In genomic region chr2:38508311-38509039, GRCh38 we compare ENCODE assay signal across 1 cellular context.
TF ChIP-seq lines count a peak whose summit lies in the region.

No MANE protein-coding gene starts in this region.

TF ChIP-seq in HepG2, 621 proteins besides CTCF, POLR2A, EP300 and RAD21 (continued from another document and continues in another):
- peak; percentile 41; the same call in 1 of the 2 replicates for TF ChIP-seq TFAP4 (IDR thresholded peaks at IDR 0.05; ENCODE audit: borderline replicate concordance, low read depth)
- no peak for TF ChIP-seq ATF1 (CRISPR knock-in tag; IDR thresholded peaks at IDR 0.05)
- no peak; the same call in 1 of the 2 replicates for TF ChIP-seq HMG20A (CRISPR knock-in tag; IDR thresholded peaks at IDR 0.05; ENCODE audit: borderline replicate concordance)
- no peak for TF ChIP-seq HCFC1 (IDR thresholded peaks at IDR 0.05; ENCODE audit: low read depth, low read length)
- TF ChIP-seq HDAC6 (IDR thresholded peaks at IDR 0.05; ENCODE audit: low read depth, low read length): no peak
- no peak for TF ChIP-seq SATB2 (CRISPR knock-in tag; IDR thresholded peaks at IDR 0.05)
- no peak for TF ChIP-seq ZNF546 (CRISPR knock-in tag; conservative IDR thresholded peaks at IDR 0.05)
- TF ChIP-seq ZNF543 (CRISPR knock-in tag; IDR thresholded peaks at IDR 0.05): no peak
- TF ChIP-seq ZNF331 (CRISPR knock-in tag; IDR thresholded peaks at IDR 0.05): peak; percentile 68; the same call in 1 of the 2 replicates
- no peak for TF ChIP-seq DBP (CRISPR knock-in tag; IDR thresholded peaks at IDR 0.05; ENCODE audit: not compliant biosample characterization)
- 0 out of 2 replicates have a peak, but pooled peaks have one; percentile 51 for TF ChIP-seq RCOR2 (CRISPR knock-in tag; IDR thresholded peaks at IDR 0.05)
- TF ChIP-seq SNAPC4 (CRISPR knock-in tag; IDR thresholded peaks at IDR 0.05): no peak
- no peak for TF ChIP-seq ZFP62 (CRISPR knock-in tag; IDR thresholded peaks at IDR 0.05)
- no peak for TF ChIP-seq GTF2F1 (IDR thresholded peaks at IDR 0.05; ENCODE audit: low read length)
- TF ChIP-seq MTA1 (CRISPR knock-in tag; IDR thresholded peaks at IDR 0.05; ENCODE audit: borderline replicate concordance): no peak
- TF ChIP-seq ZBTB20 (CRISPR knock-in tag; IDR thresholded peaks at IDR 0.05; ENCODE audit: borderline replicate concordance, low read depth): no peak
- TF ChIP-seq ZFP91 (CRISPR knock-in tag; IDR thresholded peaks at IDR 0.05; ENCODE audit: borderline replicate concordance): peak; percentile 33; the same call in 1 of the 2 replicates
- TF ChIP-seq CBX5 (CRISPR knock-in tag; IDR thresholded peaks at IDR 0.05; ENCODE audit: borderline replicate concordance): peak; percentile 51; the same call in 1 of the 2 replicates
- TF ChIP-seq ZNF557 (CRISPR knock-in tag; IDR thresholded peaks at IDR 0.05): no peak
- peak; percentile 80 for TF ChIP-seq TFE3 (CRISPR knock-in tag; IDR thresholded peaks at IDR 0.05)
- TF ChIP-seq AHDC1 (CRISPR knock-in tag; IDR thresholded peaks at IDR 0.05; ENCODE audit: borderline replicate concordance): no peak
- no peak for TF ChIP-seq NCOA1 (CRISPR knock-in tag; IDR thresholded peaks at IDR 0.05)
- TF ChIP-seq HNF4A (CRISPR knock-in tag; IDR thresholded peaks at IDR 0.05): peak; percentile 79
- TF ChIP-seq BATF2 (CRISPR knock-in tag; IDR thresholded peaks at IDR 0.05): no peak
- TF ChIP-seq MBNL3 (CRISPR knock-in tag; conservative IDR thresholded peaks at IDR 0.05): no peak
- TF ChIP-seq EZH2 (conservative IDR thresholded peaks at IDR 0.05; ENCODE audit: low read depth, low read length): no peak
- TF ChIP-seq HMGXB3 (CRISPR knock-in tag; IDR thresholded peaks at IDR 0.05; ENCODE audit: borderline replicate concordance): peak; percentile 74; the same call in 1 of the 2 replicates
- no peak for TF ChIP-seq ZNF7 (CRISPR knock-in tag; IDR thresholded peaks at IDR 0.05)
- peak; percentile 79; the same call in 1 of the 2 replicates for TF ChIP-seq ZNF33B (CRISPR knock-in tag; IDR thresholded peaks at IDR 0.05)
- TF ChIP-seq KLF13 (CRISPR knock-in tag; IDR thresholded peaks at IDR 0.05): no peak
- no peak for TF ChIP-seq ZNF639 (CRISPR knock-in tag; conservative IDR thresholded peaks at IDR 0.05)
- TF ChIP-seq ATM (IDR thresholded peaks at IDR 0.05; ENCODE audit: borderline replicate concordance): no peak
- TF ChIP-seq ZNF547 (CRISPR knock-in tag; IDR thresholded peaks at IDR 0.05): peak; percentile 40; the same call in 1 of the 2 replicates
- no peak for TF ChIP-seq LCORL (IDR thresholded peaks at IDR 0.05)
- TF ChIP-seq LCORL (CRISPR knock-in tag; IDR thresholded peaks at IDR 0.05): peak; percentile 73
- no peak for TF ChIP-seq SETDB1 (CRISPR knock-in tag; IDR thresholded peaks at IDR 0.05; ENCODE audit: borderline replicate concordance)
